10 cellular contexts compared by ENCODE assay signal in genomic region chr4:109977854-109978501, GRCh38.
DNase-seq lines count a peak whose midpoint lies in the region; ATAC-seq and TF ChIP-seq lines count a peak whose summit lies in the region.
"Had no signal": no experiment of that assay in that cellular context is flagged by ENCODE, and none has a peak within 500 bp of the region (broad histone marks: within the 10 kb centered on the region; RNA-seq: fewer than 3 reads in every experiment).

No MANE protein-coding gene starts in this region.

- no peaks in the 10 kb centered on the region for H3K36me3 Mint-ChIP-seq in naive thymus-derived CD4-positive, alpha-beta T cell

- no peak overlapping the region for H3K4me3 Mint-ChIP-seq in naive thymus-derived CD4-positive, alpha-beta T cell
- H3K4me3 Mint-ChIP-seq: activated B cell treated with CpG ODN at 0.5 μM for 24 hours had no signal

- intact Hi-C loops in naive thymus-derived CD4-positive, alpha-beta T cell (cut with micrococcal nuclease): loop anchor here (1.0 to 10.0 kb wide), 7 partner anchors 143 to 1143 kb away; partner anchors contain the start of genes CASP6 (in 2 of the 2) and RRH (in 1 of the 2)
- intact Hi-C loops in left colon (cut with DNase I, micrococcal nuclease): loop anchor here in 1 of 2 donors (10.0 kb wide), 1 partner anchor 423 kb away; no protein-coding TSS in a partner anchor

- no peaks in the 10 kb centered on the region for H3K36me3 ChIP-seq in naive thymus-derived CD4-positive, alpha-beta T cell (ENCODE audit: control insufficient read depth in 2 of 3, insufficient read depth in 3 of 3, low read length in 3 of 3)
- H3K36me3 ChIP-seq: BLaER1 had no signal

- peak; percentile 45 for ATAC-seq in naive thymus-derived CD4-positive, alpha-beta T cell
- ATAC-seq in HG02763 (IDR thresholded peaks at IDR 0.05; ENCODE audit: unreplicated experiment) (no peak), GM18520 (IDR thresholded peaks at IDR 0.05; ENCODE audit: unreplicated experiment) (no peak), left colon (no peak)

- peaks cover 9 to 57% (median 28%) of the 10 kb centered on the region in 5 donors for H3K27me3 Mint-ChIP-seq in naive thymus-derived CD4-positive, alpha-beta T cell

- H3K4me1 ChIP-seq in naive thymus-derived CD4-positive, alpha-beta T cell (ENCODE audit: control insufficient read depth in 2 of 2, insufficient read depth in 2 of 2, low read length in 2 of 2): no peaks in the 10 kb centered on the region
- H3K4me1 ChIP-seq: BLaER1 had no signal

- H3K9me3 ChIP-seq in naive thymus-derived CD4-positive, alpha-beta T cell (ENCODE audit: control insufficient read depth in 2 of 3, low read length in 3 of 3): no peaks in the 10 kb centered on the region
- H3K9me3 ChIP-seq: BLaER1 had no signal

- H3K27me3 ChIP-seq in naive thymus-derived CD4-positive, alpha-beta T cell (ENCODE audit: control insufficient read depth in 2 of 2, insufficient read depth in 2 of 2, low read length in 2 of 2): no peaks in the 10 kb centered on the region
- H3K27me3 ChIP-seq: BLaER1 had no signal

- no peak overlapping the region for H3K27ac ChIP-seq in naive thymus-derived CD4-positive, alpha-beta T cell (ENCODE audit: low read depth, low read length)
- H3K27ac ChIP-seq: BLaER1 had no signal

- CTCF ChIA-PET in naive thymus-derived CD4-positive, alpha-beta T cell (lab: Charles Lee): interaction anchor here (0.7 to 1.3 kb wide), 2 partner anchors 555 to 575 kb away, joined by 3 to 5 read pairs; no protein-coding TSS in a partner anchor

- POLR2A ChIA-PET in naive thymus-derived CD4-positive, alpha-beta T cell (lab: Charles Lee): no interaction called here

- TF ChIP-seq CTCF in choroid plexus epithelial cell (conservative IDR thresholded peaks at IDR 0.05; ENCODE audit: low read depth, low read length): peak; percentile 66

- no peak overlapping the region for H3K27ac Mint-ChIP-seq in naive thymus-derived CD4-positive, alpha-beta T cell
- H3K27ac Mint-ChIP-seq: activated B cell treated with CpG ODN at 0.5 μM for 24 hours had no signal

- no peaks in the 10 kb centered on the region for H3K9me3 Mint-ChIP-seq in naive thymus-derived CD4-positive, alpha-beta T cell
- H3K9me3 Mint-ChIP-seq: activated B cell treated with CpG ODN at 0.5 μM for 24 hours had no signal

- no peak overlapping the region for H3K4me3 ChIP-seq in choroid plexus epithelial cell (ENCODE audit: low read depth, low read length)
- no peak overlapping the region for H3K4me3 ChIP-seq in naive thymus-derived CD4-positive, alpha-beta T cell (ENCODE audit: low read length)
- H3K4me3 ChIP-seq: BLaER1 had no signal

- H3K4me1 Mint-ChIP-seq in naive thymus-derived CD4-positive, alpha-beta T cell: peaks cover 0 to 5% (median 0%) of the 10 kb centered on the region in 7 donors
- H3K4me1 Mint-ChIP-seq: activated B cell treated with CpG ODN at 0.5 μM for 24 hours had no signal

- DNase-seq in DMS153 treated with DMSO at 0.1 percent for 48 hours (lab: John Stamatoyannopoulos, UW; ENCODE audit: unreplicated experiment) (peak; percentile 24), DMS153 (lab: John Stamatoyannopoulos, UW) (no peak), NCI-H345 (lab: John Stamatoyannopoulos, UW) (peak; percentile 3), choroid plexus epithelial cell (ENCODE audit: low read depth) (peak; percentile 74), left colon (no peak)
- DNase-seq in naive thymus-derived CD4-positive, alpha-beta T cell: peak in 5 of 9 donors; percentile 5 to 34 (median 10)
- DNase-seq: activated B cell treated with CpG ODN at 0.5 μM for 24 hours had no signal

Comparison
In these comparisons a context has a peak if more than half of its experiments do, and no peak if none do; other contexts are left out.
1. DNase-seq: peak in DMS153 treated with DMSO at 0.1 percent for 48 hours (single experiment), NCI-H345 (single experiment), choroid plexus epithelial cell (single experiment) and naive thymus-derived CD4-positive, alpha-beta T cell (5 of 9); none in DMS153 (single experiment) and left colon (0 of 2).